In the genomic region with DNA sequence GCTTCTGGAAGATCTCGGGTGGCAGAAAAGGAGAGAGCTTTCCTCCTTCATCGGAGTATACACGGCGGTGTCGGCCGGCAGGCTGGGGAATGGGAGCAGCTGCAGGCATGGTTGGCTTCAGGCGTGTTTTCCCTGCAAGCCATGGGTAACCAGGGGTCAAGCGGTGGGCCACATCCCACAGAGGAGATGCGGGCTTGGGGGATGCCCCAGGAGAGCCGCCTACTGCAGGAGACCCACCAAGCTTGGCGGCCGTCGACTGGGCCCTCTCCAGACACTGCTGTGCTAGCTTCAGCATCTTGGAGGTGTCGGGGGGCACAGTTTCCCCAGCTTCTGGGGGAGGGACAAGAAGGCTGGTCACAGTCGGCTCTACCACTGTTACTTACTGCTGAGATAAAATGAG, we compare ENCODE assay signal across 23 cellular contexts. TPM values are rescaled to one million over a fixed set of nuclear protein-coding genes. Genes with fewer than 3 reads are reported as not detected.
DNase-seq lines count a peak whose midpoint lies in the region; ATAC-seq and TF ChIP-seq lines count a peak whose summit lies in the region.
"Had no signal": no experiment of that assay in that cellular context is flagged by ENCODE, and none has a peak within 500 bp of the region (broad histone marks: within the 10 kb centered on the region; RNA-seq: fewer than 3 reads in every experiment).

No MANE protein-coding gene starts in this region.

- TF ChIP-seq CTCF in CD14-positive monocyte (IDR thresholded peaks at IDR 0.05): no peak
- TF ChIP-seq CTCF in IMR-90 (conservative IDR thresholded peaks at IDR 0.05; ENCODE audit: low read depth, low read length): no peak
- TF ChIP-seq CTCF in brain microvascular endothelial cell (IDR thresholded peaks at IDR 0.05; ENCODE audit: low read depth, low read length, missing control alignments): no peak

- peaks cover 6 to 16% (median 13%) of the 10 kb centered on the region in 3 donors for H3K27me3 Mint-ChIP-seq in CD14-positive monocyte (ENCODE audit: low read depth in 3 of 3)
- no peaks in the 10 kb centered on the region for H3K27me3 Mint-ChIP-seq in activated T-cell treated with anti-CD3 and anti-CD28 coated beads, Interleukin-2, amount 50 U/mL, for 72 hours (ENCODE audit: low read depth)
- H3K27me3 Mint-ChIP-seq: IgD-negative memory B cell had no signal

- H2AK5ac ChIP-seq in IMR-90 (ENCODE audit: low read depth, low read length) (no peak overlapping the region), neuronal stem cell (ENCODE audit: low read depth, low read length) (no peak overlapping the region)

- no peaks in the 10 kb centered on the region for H3K9me1 ChIP-seq in IMR-90 (ENCODE audit: insufficient read depth, low read length)

- H4K8ac ChIP-seq in IMR-90 (ENCODE audit: low read depth in 2 of 2, low read length in 2 of 2): no peak overlapping the region
- no peak overlapping the region for H4K8ac ChIP-seq in neuronal stem cell (ENCODE audit: low read depth, low read length)

- H2AK9ac ChIP-seq in IMR-90 (replicated peaks; ENCODE audit: low read depth, low read length, poor library complexity): no peak overlapping the region

- POLR2A ChIA-PET in IMR-90 (lab: Charles Lee; ENCODE audit: unreplicated experiment): no interaction called here

- CTCF ChIA-PET in IMR-90 (lab: Yijun Ruan, JAX): interaction anchor here (1.4 kb wide), 1 partner anchor 11 kb away, joined by 6 read pairs; no protein-coding TSS in a partner anchor

- intact Hi-C loops in CD14-positive monocyte (cut with micrococcal nuclease): no loop called here
- intact Hi-C loops in IMR-90 (cut with micrococcal nuclease): no loop called here

- dilution Hi-C loops in IMR-90 (cut with HindIII; ENCODE audit: low sequenced_read_pairs, unreplicated experiment): no loop called here

- H3K18ac ChIP-seq in IMR-90 (ENCODE audit: low read depth, low read length) (no peak overlapping the region), neuronal stem cell (ENCODE audit: low read length) (no peak overlapping the region)

- no peak overlapping the region for H4K91ac ChIP-seq in IMR-90 (ENCODE audit: insufficient read depth, low read depth, low read length)
- H4K91ac ChIP-seq in neuronal stem cell (ENCODE audit: low read depth, low read length, poor library complexity): no peak overlapping the region

- no peak overlapping the region for H3K4ac ChIP-seq in IMR-90 (ENCODE audit: low read depth, low read length)
- H3K4ac ChIP-seq in neuronal stem cell (ENCODE audit: low read length): no peak overlapping the region

- no peak overlapping the region for H4K5ac ChIP-seq in IMR-90 (ENCODE audit: low read depth, low read length)

- H3K27me3 ChIP-seq in IMR-90 (ENCODE audit: control insufficient read depth, insufficient read depth, low read length) (no peaks in the 10 kb centered on the region), brain microvascular endothelial cell (replicated peaks) (no peaks in the 10 kb centered on the region), neuronal stem cell (ENCODE audit: control insufficient read depth in 3 of 3, insufficient read depth in 3 of 3, low read depth in 1 of 3, low read length in 3 of 3) (peaks cover 0 to 4% (median 0%) of the 10 kb centered on the region in 3 experiments)

- H2AFZ ChIP-seq in IMR-90 (replicated peaks; ENCODE audit: low read length, poor library complexity) (peak overlapping the region; percentile 32), neuronal stem cell (ENCODE audit: low read length) (no peak overlapping the region)
- H2AFZ ChIP-seq: GM23248 had no signal

- 82% methylated on average over 2 of the region's 15 CpGs; no CpG with 5 or more reads in 1 of the 2 experiments for WGBS in IMR-90 (ENCODE audit: extremely low coverage in 2 of 2, insufficient read length in 1 of 2), 2 experiments
- WGBS in neuronal stem cell (ENCODE audit: extremely low coverage in 2 of 2, insufficient read length in 2 of 2, insufficient replicate concordance in 1 of 2), 2 donors: no CpG with 5 or more reads among the region's 15 CpGs

- H3K9me3 Mint-ChIP-seq in CD14-positive monocyte: peaks cover 0 to 2% (median 0%) of the 10 kb centered on the region in 7 donors
- H3K9me3 Mint-ChIP-seq in activated T-cell treated with anti-CD3 and anti-CD28 coated beads, Interleukin-2, amount 50 U/mL, for 72 hours: no peaks in the 10 kb centered on the region
- H3K9me3 Mint-ChIP-seq: CD8-positive, alpha-beta T cell; IgD-negative memory B cell had no signal

- H3K4me1 ChIP-seq in IMR-90 (ENCODE audit: control insufficient read depth, insufficient read depth, low read length) (peaks cover 10% of the 10 kb centered on the region), neuronal stem cell (ENCODE audit: control insufficient read depth in 2 of 2, insufficient read depth in 1 of 2, low read depth in 1 of 2, low read length in 2 of 2) (peaks cover 6% of the 10 kb centered on the region in 2 donors)

- BruUV-seq in IMR-90 (replicated peaks; lab: Mats Ljungman, UMichigan): no TSS peak

- H3K56ac ChIP-seq in IMR-90 (ENCODE audit: extremely low read depth, insufficient read depth, low read length): no peak overlapping the region

- no peak for ATAC-seq in IMR-90 (ENCODE audit: low read depth)
- ATAC-seq in GM21515 (IDR thresholded peaks at IDR 0.05; ENCODE audit: unreplicated experiment): no peak
- no peak for ATAC-seq in activated T-cell treated with anti-CD3 and anti-CD28 coated beads, Interleukin-2, amount 50 U/mL, for 72 hours (replicated peaks in 1 of 2)
- ATAC-seq: A549; CD8-positive, alpha-beta T cell; GM12878 had no signal

- H3K4me2 ChIP-seq in IMR-90 (ENCODE audit: low read depth, low read length) (no peak overlapping the region), neuronal stem cell (ENCODE audit: insufficient read depth, low read length, poor library complexity, severe bottlenecking) (no peak overlapping the region)
- H3K4me2 ChIP-seq: A549 had no signal

- H2BK120ac ChIP-seq in IMR-90 (ENCODE audit: low read depth, low read length): no peak overlapping the region
- no peak overlapping the region for H2BK120ac ChIP-seq in neuronal stem cell (ENCODE audit: low read depth, low read length)

- H4K20me1 ChIP-seq in IMR-90 (ENCODE audit: insufficient read depth, low read length): peaks cover 4% of the 10 kb centered on the region

- no peak overlapping the region for H2BK12ac ChIP-seq in neuronal stem cell (ENCODE audit: low read length)

- no peak overlapping the region for H2BK20ac ChIP-seq in IMR-90 (ENCODE audit: low read depth, low read length)

- peaks cover 13 to 32% of the 10 kb centered on the region in 2 experiments for H3K79me1 ChIP-seq in IMR-90 (ENCODE audit: low read depth in 1 of 2, low read length in 2 of 2)
- no peaks in the 10 kb centered on the region for H3K79me1 ChIP-seq in neuronal stem cell (ENCODE audit: low read depth, low read length)

- TF ChIP-seq POLR2A in IMR-90 (IDR thresholded peaks at IDR 0.05; ENCODE audit: low read depth, low read length): no peak

- H3K4me1 Mint-ChIP-seq in CD14-positive monocyte: peaks cover 34% of the 10 kb centered on the region
- H3K4me1 Mint-ChIP-seq in activated T-cell treated with anti-CD3 and anti-CD28 coated beads, Interleukin-2, amount 50 U/mL, for 72 hours (ENCODE audit: low read depth): peaks cover 33% of the 10 kb centered on the region

- H3K4me3 ChIP-seq in IMR-90 (ENCODE audit: insufficient read depth, low read depth, low read length) (no peak overlapping the region), brain microvascular endothelial cell (ENCODE audit: low read depth, low read length) (no peak overlapping the region), neuronal stem cell (ENCODE audit: low read length in 2 of 2) (no peak overlapping the region)
- H3K4me3 ChIP-seq: A549, GM12878, GM23248, HAP-1 had no signal

- H3K27ac ChIP-seq in IMR-90 (ENCODE audit: insufficient read depth, low read length) (no peak overlapping the region), brain microvascular endothelial cell (peak overlapping the region; percentile 27), neuronal stem cell (replicated peaks; ENCODE audit: low read length) (no peak overlapping the region)
- H3K27ac ChIP-seq: A549, C4-2B, GM23248, HL-60 had no signal

- in situ Hi-C loops in IMR-90 (cut with MboI; ENCODE audit: low sequenced_read_pairs) (no loop called here), brain microvascular endothelial cell (cut with HindIII; ENCODE audit: low pct_ligation_motif_present, low sequenced_read_pairs) (no loop called here)

- H2BK5ac ChIP-seq in IMR-90 (ENCODE audit: low read depth, low read length, poor library complexity, severe bottlenecking) (no peak overlapping the region), neuronal stem cell (ENCODE audit: low read length) (no peak overlapping the region)

- no peak overlapping the region for H3K4me3 Mint-ChIP-seq in CD14-positive monocyte
- H3K4me3 Mint-ChIP-seq in activated T-cell treated with anti-CD3 and anti-CD28 coated beads, Interleukin-2, amount 50 U/mL, for 72 hours: no peak overlapping the region
- H3K4me3 Mint-ChIP-seq: CD8-positive, alpha-beta T cell; IgD-negative memory B cell had no signal

- H3K36me3 ChIP-seq in IMR-90 (ENCODE audit: control insufficient read depth, insufficient read depth, low read length) (peaks cover 8% of the 10 kb centered on the region; the same call in 1 of the 2 replicates), brain microvascular endothelial cell (replicated peaks) (no peaks in the 10 kb centered on the region), neuronal stem cell (replicated peaks in 1 of 2; ENCODE audit: control insufficient read depth in 2 of 2, insufficient read depth in 2 of 2, low read length in 2 of 2) (peaks cover 0 to 4% of the 10 kb centered on the region in 2 donors)

- H3K14ac ChIP-seq in IMR-90 (replicated peaks; ENCODE audit: low read depth, low read length) (no peak overlapping the region), neuronal stem cell (ENCODE audit: low read length) (peak overlapping the region; percentile 75)

- H3K23ac ChIP-seq in IMR-90 (ENCODE audit: low read depth, low read length) (no peak overlapping the region), neuronal stem cell (ENCODE audit: low read depth, low read length, poor library complexity) (no peak overlapping the region)

- H3K36me3 Mint-ChIP-seq in CD14-positive monocyte: peaks cover 6 to 17% of the 10 kb centered on the region in 2 donors
- H3K36me3 Mint-ChIP-seq in activated T-cell treated with anti-CD3 and anti-CD28 coated beads, Interleukin-2, amount 50 U/mL, for 72 hours (ENCODE audit: insufficient read depth in 2 of 2): peaks cover 2 to 17% of the 10 kb centered on the region in 2 donors
- H3K36me3 Mint-ChIP-seq: IgD-negative memory B cell had no signal

- no peak for TF ChIP-seq RAD21 in IMR-90 (IDR thresholded peaks at IDR 0.05; ENCODE audit: low read length)

- no peak overlapping the region for H2BK15ac ChIP-seq in IMR-90 (ENCODE audit: low read depth, low read length)
- H2BK15ac ChIP-seq in neuronal stem cell (ENCODE audit: low read length): no peak overlapping the region

- no peak overlapping the region for H3K27ac Mint-ChIP-seq in CD14-positive monocyte
- no peak overlapping the region for H3K27ac Mint-ChIP-seq in activated T-cell treated with anti-CD3 and anti-CD28 coated beads, Interleukin-2, amount 50 U/mL, for 72 hours
- H3K27ac Mint-ChIP-seq: CD8-positive, alpha-beta T cell; IgD-negative memory B cell had no signal

- H3K9ac ChIP-seq in IMR-90 (ENCODE audit: low read depth, low read length) (no peak overlapping the region), neuronal stem cell (ENCODE audit: low read depth, low read length, poor library complexity) (no peak overlapping the region)
- H3K9ac ChIP-seq: GM23248 had no signal

- DNase-seq in CD14-positive monocyte (ENCODE audit: low spot score) (peak; percentile 40), IMR-90 (no peak), brain microvascular endothelial cell (no peak), neuronal stem cell (ENCODE audit: low spot score) (no peak), NCI-H1092 treated with DMSO at 0.1 percent for 48 hours (lab: John Stamatoyannopoulos, UW) (no peak), NCI-H1417 treated with DMSO at 0.1 percent for 48 hours (lab: John Stamatoyannopoulos, UW) (no peak)
- DNase-seq in activated T-cell treated with anti-CD3 and anti-CD28 coated beads, Interleukin-2, amount 50 U/mL, for 72 hours: no peak
- DNase-seq: AML-193; Calu3; CD8-positive, alpha-beta T cell; DMS 273 treated with DMSO at 0.1 percent for 48 hours; DMS53; DND-41; EL; GM23248; KG1 had no signal

- H3K9me3 ChIP-seq in IMR-90 (ENCODE audit: control insufficient read depth, insufficient read depth, low read length): no peaks in the 10 kb centered on the region
- H3K9me3 ChIP-seq in neuronal stem cell (replicated peaks in 1 of 2; ENCODE audit: control insufficient read depth in 2 of 2, insufficient read depth in 1 of 2, low read depth in 1 of 2, low read length in 2 of 2): peaks cover 0 to 2% of the 10 kb centered on the region in 2 donors
- H3K9me3 ChIP-seq: HAP-1 had no signal

RNA-seq across cellular contexts. Expression of a gene that starts 4.2 kb away (rescaled TPM):
- polyA plus RNA-seq in CD14-positive monocyte: 1 to 10 TPM; 1.2 to 1.6 TPM
- total RNA-seq in IMR-90 (2012; rRNA removed): 1.8 and 1.9 TPM in 2 replicates
- polyA plus RNA-seq in IMR-90 (2012; rRNA removed): 20.3 and 27.0 TPM in 2 replicates
- 11.0 and 11.5 TPM in 2 replicates for polyA plus RNA-seq in IMR-90 (2012; cell fraction: cytosol; rRNA removed)
- 98.5 and 189 TPM in 2 replicates for polyA plus RNA-seq in IMR-90 (2012; cell fraction: nucleus; rRNA removed; ENCODE audit: low replicate concordance)
- polyA plus RNA-seq in neuronal stem cell (2013, experiment 1 of 2): 5.9 TPM
- 6.0 TPM for polyA plus RNA-seq in neuronal stem cell (2013, experiment 2 of 2)
- 1 to 10 TPM; 4.7 to 6.5 TPM for total RNA-seq in activated T-cell treated with anti-CD3 and anti-CD28 coated beads, Interleukin-2, amount 50 U/mL, for 72 hours

RNA-seq across cellular contexts. Expression of a gene that starts 4.8 kb away (rescaled TPM):
- polyA plus RNA-seq in CD14-positive monocyte: 1 to 10 TPM; 2.2 to 3.2 TPM
- total RNA-seq in IMR-90 (2012; rRNA removed): 4.1 and 4.2 TPM in 2 replicates
- 18.6 and 19.1 TPM in 2 replicates for polyA plus RNA-seq in IMR-90 (2012; rRNA removed)
- 4.2 and 9.3 TPM in 2 replicates for polyA plus RNA-seq in IMR-90 (2012; cell fraction: cytosol; rRNA removed)
- polyA plus RNA-seq in IMR-90 (2012; cell fraction: nucleus; rRNA removed; ENCODE audit: low replicate concordance): 87.7 and 168 TPM in 2 replicates
- 7.1 TPM for polyA plus RNA-seq in neuronal stem cell (2013, experiment 1 of 2)
- 7.7 TPM for polyA plus RNA-seq in neuronal stem cell (2013, experiment 2 of 2)
- 10 to 100 TPM; 27.1 to 31.1 TPM for total RNA-seq in activated T-cell treated with anti-CD3 and anti-CD28 coated beads, Interleukin-2, amount 50 U/mL, for 72 hours

RNA-seq across cellular contexts. Expression of a gene that starts 15.0 kb away (rescaled TPM):
- polyA plus RNA-seq in CD14-positive monocyte (10 to 100 TPM in 1 of 2 donors, 1 to 10 TPM in 1; 10.0 to 15.1 TPM), IMR-90 (2012; rRNA removed) (6.9 and 8.8 TPM in 2 replicates)
- 4.8 and 5.0 TPM in 2 replicates for total RNA-seq in IMR-90 (2012; rRNA removed)
- 11.7 and 14.7 TPM in 2 replicates for polyA plus RNA-seq in IMR-90 (2012; cell fraction: cytosol; rRNA removed)
- polyA plus RNA-seq in IMR-90 (2012; cell fraction: nucleus; rRNA removed; ENCODE audit: low replicate concordance): 5.4 and 20.5 TPM in 2 replicates
- 5.0 TPM for polyA plus RNA-seq in neuronal stem cell (2013, experiment 1 of 2)
- 5.5 TPM for polyA plus RNA-seq in neuronal stem cell (2013, experiment 2 of 2)
- total RNA-seq in activated T-cell treated with anti-CD3 and anti-CD28 coated beads, Interleukin-2, amount 50 U/mL, for 72 hours: 1 to 10 TPM; 6.1 to 6.5 TPM

RNA-seq across cellular contexts. Expression of a gene that starts 30.0 kb away (rescaled TPM):
- polyA plus RNA-seq in CD14-positive monocyte: 10 to 100 TPM; 16.5 to 18.3 TPM
- 18.6 and 19.5 TPM in 2 replicates for total RNA-seq in IMR-90 (2012; rRNA removed)
- 61.8 and 65.3 TPM in 2 replicates for polyA plus RNA-seq in IMR-90 (2012; rRNA removed)
- polyA plus RNA-seq in IMR-90 (2012; cell fraction: cytosol; rRNA removed): 36.5 and 41.9 TPM in 2 replicates
- polyA plus RNA-seq in IMR-90 (2012; cell fraction: nucleus; rRNA removed; ENCODE audit: low replicate concordance): 292 and 559 TPM in 2 replicates
- 59.5 TPM for polyA plus RNA-seq in neuronal stem cell (2013, experiment 1 of 2)
- 57.9 TPM for polyA plus RNA-seq in neuronal stem cell (2013, experiment 2 of 2)
- total RNA-seq in activated T-cell treated with anti-CD3 and anti-CD28 coated beads, Interleukin-2, amount 50 U/mL, for 72 hours: 10 to 100 TPM; 66.6 to 83.2 TPM

RNA-seq across cellular contexts. Expression of a gene that starts 58.9 kb away (rescaled TPM):
- polyA plus RNA-seq in CD14-positive monocyte: 1 to 10 TPM; 1.4 to 1.8 TPM
- 0.90 and 1.1 TPM in 2 replicates for total RNA-seq in IMR-90 (2012; rRNA removed)
- polyA plus RNA-seq in IMR-90 (2012; rRNA removed): 3.2 and 3.4 TPM in 2 replicates
- polyA plus RNA-seq in IMR-90 (2012; cell fraction: cytosol; rRNA removed): 1.8 and 2.4 TPM in 2 replicates
- 7.6 and 17.1 TPM in 2 replicates for polyA plus RNA-seq in IMR-90 (2012; cell fraction: nucleus; rRNA removed; ENCODE audit: low replicate concordance)
- polyA plus RNA-seq in neuronal stem cell (2013, experiment 1 of 2): 28.9 TPM
- 29.1 TPM for polyA plus RNA-seq in neuronal stem cell (2013, experiment 2 of 2)
- 10 to 100 TPM in 1 of 2 donors, 1 to 10 TPM in 1; 10.0 to 12.1 TPM for total RNA-seq in activated T-cell treated with anti-CD3 and anti-CD28 coated beads, Interleukin-2, amount 50 U/mL, for 72 hours
